ENCODE assay signal across 26 cellular contexts in the genomic region with DNA sequence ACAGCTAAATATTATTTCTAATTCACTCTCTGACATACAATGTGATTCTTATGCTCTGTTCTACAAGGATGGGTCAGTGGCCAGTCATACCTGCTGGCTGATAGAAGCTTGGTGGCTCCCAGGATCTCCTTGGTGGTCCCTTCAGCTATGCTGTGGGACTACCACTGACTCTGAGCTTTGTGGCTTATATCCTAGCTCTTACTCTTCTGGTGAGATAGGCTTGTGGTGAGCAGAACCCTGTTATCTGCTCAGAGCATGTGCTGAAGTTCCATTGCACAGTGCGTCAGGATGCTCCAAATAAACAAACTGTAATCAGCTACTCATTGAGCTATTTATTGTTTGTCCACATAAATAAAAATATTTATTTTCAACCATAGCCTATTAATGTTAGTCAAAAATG.
"Had no signal": no experiment of that assay in that cellular context is flagged by ENCODE, and none has a peak within 500 bp of the region (broad histone marks: within the 10 kb centered on the region; RNA-seq: fewer than 3 reads in every experiment).

No MANE protein-coding gene starts in this region.

- H3K27me3 Mint-ChIP-seq: activated CD4-positive, alpha-beta memory T cell treated with anti-CD3 and anti-CD28 coated beads for 36 hours; activated CD4-positive, alpha-beta T cell treated with anti-CD3 and anti-CD28 coated beads, Interleukin-2, amount 10 ng/mL, durations not matched to agents 24 days and 14 days; activated T-cell treated with anti-CD3 and anti-CD28 coated beads, Interleukin-2, amount 50 U/mL, for 24 hours; dendritic cell treated with granulocyte-macrophage colony-stimulating factor and Interleukin-4, amounts not matched to agents 40 ng/mL and 50 ng/mL, for 4 days; memory B cell; natural killer cell treated with Interleukin-12 subunit alpha and Interleukin-12 subunit beta and Interleukin-15 and Interleukin-18, amount 100 ng/mL, for 72 hours; stimulated activated memory B cell treated with anti-CD40 and anti-IgM and Interleukin-4, amounts not matched to agents 10 μg/mL and 1 μg/mL and 100 μg/mL, for 72 hours; stimulated activated naive CD8-positive, alpha-beta T cell treated with anti-CD3 and anti-CD28 coated beads, Interleukin-15, amount 100 ng/mL, for 72 hours had no signal

- H3K36me3 ChIP-seq: sigmoid colon, upper lobe of left lung had no signal

- H3K4me3 Mint-ChIP-seq: activated CD4-positive, alpha-beta memory T cell treated with anti-CD3 and anti-CD28 coated beads for 36 hours; activated CD4-positive, alpha-beta T cell treated with anti-CD3 and anti-CD28 coated beads, Interleukin-2, amount 10 ng/mL, durations not matched to agents 24 days and 14 days; activated T-cell treated with anti-CD3 and anti-CD28 coated beads, Interleukin-2, amount 50 U/mL, for 24 hours; dendritic cell treated with granulocyte-macrophage colony-stimulating factor and Interleukin-4, amounts not matched to agents 40 ng/mL and 50 ng/mL, for 4 days; endodermal cell; memory B cell; natural killer cell treated with Interleukin-12 subunit alpha and Interleukin-12 subunit beta and Interleukin-15 and Interleukin-18, amount 100 ng/mL, for 72 hours; stimulated activated memory B cell treated with anti-CD40 and anti-IgM and Interleukin-4, amounts not matched to agents 10 μg/mL and 1 μg/mL and 100 μg/mL, for 72 hours; stimulated activated naive CD8-positive, alpha-beta T cell treated with anti-CD3 and anti-CD28 coated beads, Interleukin-15, amount 100 ng/mL, for 72 hours had no signal

- H3K9me3 ChIP-seq: esophagus muscularis mucosa, sigmoid colon, upper lobe of left lung, vagina had no signal

- H3K27ac ChIP-seq: esophagus muscularis mucosa, hepatocyte, sigmoid colon, vagina had no signal

- H3K27ac Mint-ChIP-seq: activated CD4-positive, alpha-beta memory T cell treated with anti-CD3 and anti-CD28 coated beads for 36 hours; activated CD4-positive, alpha-beta T cell treated with anti-CD3 and anti-CD28 coated beads, Interleukin-2, amount 10 ng/mL, durations not matched to agents 24 days and 14 days; activated T-cell treated with anti-CD3 and anti-CD28 coated beads, Interleukin-2, amount 50 U/mL, for 24 hours; dendritic cell treated with granulocyte-macrophage colony-stimulating factor and Interleukin-4, amounts not matched to agents 40 ng/mL and 50 ng/mL, for 4 days; endodermal cell; memory B cell; natural killer cell treated with Interleukin-12 subunit alpha and Interleukin-12 subunit beta and Interleukin-15 and Interleukin-18, amount 100 ng/mL, for 72 hours; stimulated activated memory B cell treated with anti-CD40 and anti-IgM and Interleukin-4, amounts not matched to agents 10 μg/mL and 1 μg/mL and 100 μg/mL, for 72 hours; stimulated activated naive CD8-positive, alpha-beta T cell treated with anti-CD3 and anti-CD28 coated beads, Interleukin-15, amount 100 ng/mL, for 72 hours had no signal

- H3K4me3 ChIP-seq: esophagus muscularis mucosa, hepatocyte, sigmoid colon, upper lobe of left lung, vagina had no signal

- H3K27me3 ChIP-seq: esophagus muscularis mucosa, hepatocyte, sigmoid colon, upper lobe of left lung, vagina had no signal

- H3K4me1 ChIP-seq: sigmoid colon had no signal

- H3K4me1 Mint-ChIP-seq: endodermal cell had no signal

- DNase-seq: activated CD4-positive, alpha-beta memory T cell treated with anti-CD3 and anti-CD28 coated beads for 36 hours; activated CD4-positive, alpha-beta T cell treated with anti-CD3 and anti-CD28 coated beads, Interleukin-2, amount 10 ng/mL, durations not matched to agents 24 days and 14 days; activated CD4-positive, CD25-positive, alpha-beta regulatory T cell treated with anti-CD3 and anti-CD28 coated beads, Interleukin-2, amount 50 U/mL, for 72 hours; activated CD8-positive, alpha-beta memory T cell treated with anti-CD3 and anti-CD28 coated beads, Interleukin-2, amount 50 U/mL, for 48 hours; activated gamma-delta T cell treated with Interleukin-2 at 50 U/mL for 16 hours; activated naive CD4-positive, alpha-beta T cell treated with anti-CD3 and anti-CD28 coated beads, Interleukin-2, amount 50 U/mL, for 16 hours; activated T-cell treated with anti-CD3 and anti-CD28 coated beads, Interleukin-2, amount 50 U/mL, for 24 hours; amygdala; central memory CD4-positive, alpha-beta T cell; endodermal cell; foreskin melanocyte; left cardiac atrium; midbrain; sigmoid colon; small intestine; stimulated activated CD4-positive, alpha-beta T cell treated with anti-CD3 and anti-CD28 coated beads, Interleukin-4, amount 100 ng/mL, for 24 hours; stimulated activated naive CD8-positive, alpha-beta T cell treated with anti-CD3 and anti-CD28 coated beads, Interleukin-15, amount 100 ng/mL, for 72 hours; substantia nigra; upper lobe of left lung had no signal

- ATAC-seq: natural killer cell treated with Interleukin-12 subunit alpha and Interleukin-12 subunit beta and Interleukin-15 and Interleukin-18, amount 100 ng/mL, for 72 hours; stimulated activated memory B cell treated with anti-CD40 and anti-IgM and Interleukin-4, amounts not matched to agents 10 μg/mL and 1 μg/mL and 100 μg/mL, for 72 hours; stimulated activated naive CD8-positive, alpha-beta T cell treated with anti-CD3 and anti-CD28 coated beads, Interleukin-15, amount 100 ng/mL, for 72 hours had no signal
